ENCODE assay signal across 20 cellular contexts in genomic region chr12:54038760-54039414, GRCh38. TPM values are rescaled to one million over a fixed set of nuclear protein-coding genes. Genes with fewer than 3 reads are reported as not detected.
A peak's percentile ranks its signal among the peaks of the same experiment; 100 is the strongest.
DNase-seq lines count a peak whose midpoint lies in the region; ATAC-seq, FAIRE-seq and TF ChIP-seq lines count a peak whose summit lies in the region.
"Had no signal": no experiment of that assay in that cellular context is flagged by ENCODE, and none has a peak within 500 bp of the region (broad histone marks: within the 10 kb centered on the region; RNA-seq: fewer than 3 reads in every experiment).

No MANE protein-coding gene starts in this region.

- H3K4me1 ChIP-seq in adipocyte (ENCODE audit: control insufficient read depth, insufficient read depth, low read length) (peaks cover 67% of the 10 kb centered on the region), kidney (ENCODE audit: control insufficient read depth in 1 of 2, insufficient read depth in 1 of 2, low read depth in 1 of 2, low read length in 2 of 2) (peaks cover 35 to 43% of the 10 kb centered on the region in 2 donors), gastrocnemius medialis (peaks cover 19 to 32% of the 10 kb centered on the region in 2 donors)
- H3K4me1 ChIP-seq: parathyroid adenoma had no signal

- TF ChIP-seq CTCF in kidney (IDR thresholded peaks at IDR 0.05; ENCODE audit: borderline replicate concordance, extremely low read depth, insufficient read depth) (no peak), gastrocnemius medialis (IDR thresholded peaks at IDR 0.05 in 4 of 5, conservative IDR thresholded peaks at IDR 0.05 in 1 of 5) (no peak)

- H3K27ac Mint-ChIP-seq in activated CD4-positive, alpha-beta T cell treated with anti-CD3 and anti-CD28 coated beads, Interleukin-2, amount 10 ng/mL, durations not matched to agents 7 days and 5 days = no peak overlapping the region
- H3K27ac Mint-ChIP-seq: activated naive CD8-positive, alpha-beta T cell treated with anti-CD3 and anti-CD28 coated beads, Interleukin-2, amount 50 U/mL, for 24 hours; activated T-cell treated with anti-CD3 and anti-CD28 coated beads, Interleukin-2, amount 50 U/mL, for 72 hours had no signal

- peak overlapping the region; percentile 51 to 61 for H3K27ac ChIP-seq in kidney (ENCODE audit: low read depth in 2 of 2, low read length in 2 of 2)
- peak overlapping the region; percentile 25 to 68 (median 65) for H3K27ac ChIP-seq in gastrocnemius medialis
- H3K27ac ChIP-seq: parathyroid adenoma had no signal

- DNase-seq in NCI-H1092 (lab: John Stamatoyannopoulos, UW) = peak; percentile 83
- DNase-seq in adipocyte (ENCODE audit: low read depth) = no peak
- DNase-seq in kidney = peak; percentile 91
- DNase-seq in gastrocnemius medialis = peak; percentile 69 to 84
- no peak for DNase-seq in amniotic stem cell (lab: John Stamatoyannopoulos, UW)
- DNase-seq in activated CD4-positive, alpha-beta T cell treated with anti-CD3 and anti-CD28 coated beads, Interleukin-2, amount 10 ng/mL, durations not matched to agents 7 days and 5 days = no peak
- no peak for DNase-seq in stimulated activated CD4-positive, alpha-beta T cell treated with anti-CD3 and anti-CD28 coated beads, Interleukin-4, amount 100 ng/mL, for 4 hours
- DNase-seq: activated naive CD8-positive, alpha-beta T cell treated with anti-CD3 and anti-CD28 coated beads, Interleukin-2, amount 50 U/mL, for 24 hours; activated T-cell treated with anti-CD3 and anti-CD28 coated beads, Interleukin-2, amount 50 U/mL, for 72 hours; AML-193; cerebellar nuclear complex; glutamatergic neuron; HCEC 1CT; NCI-H1105; NCI-H446; substantia nigra had no signal

- H3K9me3 Mint-ChIP-seq in activated CD4-positive, alpha-beta T cell treated with anti-CD3 and anti-CD28 coated beads, Interleukin-2, amount 10 ng/mL, durations not matched to agents 7 days and 5 days = no peaks in the 10 kb centered on the region
- H3K9me3 Mint-ChIP-seq: activated naive CD8-positive, alpha-beta T cell treated with anti-CD3 and anti-CD28 coated beads, Interleukin-2, amount 50 U/mL, for 24 hours; activated T-cell treated with anti-CD3 and anti-CD28 coated beads, Interleukin-2, amount 50 U/mL, for 72 hours; IgD-negative memory B cell had no signal

- in situ Hi-C loops in gastrocnemius medialis (cut with MboI; ENCODE audit: low sequenced_read_pairs in 4 of 4) = no loop called here

- H3K9ac ChIP-seq in adipocyte (ENCODE audit: low read length) (peak overlapping the region; percentile 66), kidney (ENCODE audit: low read length in 2 of 2) (peak overlapping the region in 1 of 2 donors; percentile 30)
- H3K9ac ChIP-seq: parathyroid adenoma had no signal

- H3K9me3 ChIP-seq in adipocyte (ENCODE audit: control insufficient read depth, low read length) (no peaks in the 10 kb centered on the region), kidney (ENCODE audit: control insufficient read depth in 1 of 2, low read length in 2 of 2) (no peaks in the 10 kb centered on the region), gastrocnemius medialis (no peaks in the 10 kb centered on the region)

- H3K36me3 ChIP-seq in adipocyte (ENCODE audit: control insufficient read depth, insufficient read depth, low read length, severe bottlenecking) (no peaks in the 10 kb centered on the region), kidney (ENCODE audit: control insufficient read depth in 1 of 2, insufficient read depth in 2 of 2, low read length in 2 of 2) (no peaks in the 10 kb centered on the region), gastrocnemius medialis (no peaks in the 10 kb centered on the region)

- no peak for TF ChIP-seq POLR2A in gastrocnemius medialis (IDR thresholded peaks at IDR 0.05)

- H3K4me3 ChIP-seq in adipocyte (ENCODE audit: low read length) (peak overlapping the region; percentile 69), kidney (ENCODE audit: low read length in 2 of 2) (peak overlapping the region in 1 of 2 donors; percentile 22), gastrocnemius medialis (no peak overlapping the region)

- POLR2A ChIA-PET in activated CD4-positive, alpha-beta T cell treated with anti-CD3 and anti-CD28 coated beads, Interleukin-2, amount 10 ng/mL, durations not matched to agents 7 days and 5 days (lab: Charles Lee) = no interaction called here

- CTCF ChIA-PET in activated CD4-positive, alpha-beta T cell treated with anti-CD3 and anti-CD28 coated beads, Interleukin-2, amount 10 ng/mL, durations not matched to agents 7 days and 5 days (lab: Charles Lee) = interaction anchor here (0.8 to 1.4 kb wide), 2 partner anchors 12 to 169 kb away, joined by 3 read pairs; no protein-coding TSS in a partner anchor

- H3K4me1 Mint-ChIP-seq in activated CD4-positive, alpha-beta T cell treated with anti-CD3 and anti-CD28 coated beads, Interleukin-2, amount 10 ng/mL, durations not matched to agents 7 days and 5 days = peaks cover 10% of the 10 kb centered on the region

- no peaks in the 10 kb centered on the region for H3K27me3 ChIP-seq in adipocyte (replicated peaks; ENCODE audit: control insufficient read depth, insufficient read depth, low read length)
- no peaks in the 10 kb centered on the region for H3K27me3 ChIP-seq in gastrocnemius medialis

- FAIRE-seq in kidney (lab: Jason Lieb, UNC) = no peak

- intact Hi-C loops in kidney (cut with DNase I) = loop anchor here (10.0 kb wide), 1 partner anchor 96 kb away; no protein-coding TSS in a partner anchor
- intact Hi-C loops in gastrocnemius medialis (cut with DNase I; ENCODE audit: low total_unique reads) = no loop called here

- H3K36me3 Mint-ChIP-seq in activated CD4-positive, alpha-beta T cell treated with anti-CD3 and anti-CD28 coated beads, Interleukin-2, amount 10 ng/mL, durations not matched to agents 7 days and 5 days (ENCODE audit: low read depth) = no peaks in the 10 kb centered on the region

- no peak overlapping the region for H3K4me3 Mint-ChIP-seq in activated CD4-positive, alpha-beta T cell treated with anti-CD3 and anti-CD28 coated beads, Interleukin-2, amount 10 ng/mL, durations not matched to agents 7 days and 5 days
- H3K4me3 Mint-ChIP-seq: activated naive CD8-positive, alpha-beta T cell treated with anti-CD3 and anti-CD28 coated beads, Interleukin-2, amount 50 U/mL, for 24 hours; activated T-cell treated with anti-CD3 and anti-CD28 coated beads, Interleukin-2, amount 50 U/mL, for 72 hours; IgD-negative memory B cell had no signal

- ATAC-seq in gastrocnemius medialis (peak; percentile 61 to 85), GM18861 (IDR thresholded peaks at IDR 0.05; ENCODE audit: unreplicated experiment) (no peak)
- ATAC-seq: activated naive CD8-positive, alpha-beta T cell treated with anti-CD3 and anti-CD28 coated beads, Interleukin-2, amount 50 U/mL, for 24 hours; activated T-cell treated with anti-CD3 and anti-CD28 coated beads, Interleukin-2, amount 50 U/mL, for 72 hours had no signal

- peaks cover 93% of the 10 kb centered on the region for H3K27me3 Mint-ChIP-seq in activated CD4-positive, alpha-beta T cell treated with anti-CD3 and anti-CD28 coated beads, Interleukin-2, amount 10 ng/mL, durations not matched to agents 7 days and 5 days

RNA-seq across cellular contexts. Expression of gene HOXC5, which starts 6.0 kb away (rescaled TPM):
- total RNA-seq in kidney = 4.8 TPM
- 0.24 TPM for polyA plus RNA-seq in kidney (ENCODE audit: insufficient read depth, low read depth, low replicate concordance)
- 1 to 10 TPM in 1 of 4 donors, under 1 TPM in 1, not detected in 2; 0.36 to 1.4 TPM for total RNA-seq in gastrocnemius medialis
- not detected for total RNA-seq in activated CD4-positive, alpha-beta T cell treated with anti-CD3 and anti-CD28 coated beads, Interleukin-2, amount 10 ng/mL, durations not matched to agents 7 days and 5 days
- total RNA-seq: activated T-cell treated with anti-CD3 and anti-CD28 coated beads, Interleukin-2, amount 50 U/mL, for 72 hours; SK-MEL-5 had no signal
- polyA plus RNA-seq: IgD-negative memory B cell had no signal

RNA-seq across cellular contexts. Expression of gene HOXC6, which starts 10.6 kb away (rescaled TPM):
- total RNA-seq in kidney (22.0 TPM), gastrocnemius medialis (1 to 10 TPM; 1.0 to 4.7 (median 3.8) TPM)
- polyA plus RNA-seq in kidney (ENCODE audit: insufficient read depth, low read depth, low replicate concordance) = 11.4 TPM
- total RNA-seq in activated CD4-positive, alpha-beta T cell treated with anti-CD3 and anti-CD28 coated beads, Interleukin-2, amount 10 ng/mL, durations not matched to agents 7 days and 5 days = not detected
- total RNA-seq: activated T-cell treated with anti-CD3 and anti-CD28 coated beads, Interleukin-2, amount 50 U/mL, for 72 hours had no signal
- polyA plus RNA-seq: IgD-negative memory B cell had no signal

RNA-seq across cellular contexts. Expression of gene HOXC4, which starts 14.7 kb away (rescaled TPM):
- total RNA-seq in kidney = 24.5 TPM
- polyA plus RNA-seq in kidney (ENCODE audit: insufficient read depth, low read depth, low replicate concordance) = 13.9 TPM
- total RNA-seq in gastrocnemius medialis = 1 to 10 TPM in 1 of 4 donors, under 1 TPM in 3; 0.51 to 2.0 (median 0.71) TPM
- total RNA-seq in activated CD4-positive, alpha-beta T cell treated with anti-CD3 and anti-CD28 coated beads, Interleukin-2, amount 10 ng/mL, durations not matched to agents 7 days and 5 days = not detected

RNA-seq across cellular contexts. Expression of gene HOXC8, which starts 30.1 kb away (rescaled TPM):
- total RNA-seq in kidney (9.0 TPM), gastrocnemius medialis (1 to 10 TPM; 3.3 to 4.9 (median 3.8) TPM)
- polyA plus RNA-seq in kidney (ENCODE audit: insufficient read depth, low read depth, low replicate concordance) = 2.1 TPM
- total RNA-seq in activated CD4-positive, alpha-beta T cell treated with anti-CD3 and anti-CD28 coated beads, Interleukin-2, amount 10 ng/mL, durations not matched to agents 7 days and 5 days = not detected
- total RNA-seq: activated T-cell treated with anti-CD3 and anti-CD28 coated beads, Interleukin-2, amount 50 U/mL, for 72 hours had no signal
- polyA plus RNA-seq: IgD-negative memory B cell had no signal

RNA-seq across cellular contexts. Expression of gene HOXC9, which starts 38.9 kb away (rescaled TPM):
- total RNA-seq in kidney (16.5 TPM), gastrocnemius medialis (10 to 100 TPM; 13.6 to 37.7 (median 26.3) TPM)
- 11.7 TPM for polyA plus RNA-seq in kidney (ENCODE audit: insufficient read depth, low read depth, low replicate concordance)
- not detected for total RNA-seq in activated CD4-positive, alpha-beta T cell treated with anti-CD3 and anti-CD28 coated beads, Interleukin-2, amount 10 ng/mL, durations not matched to agents 7 days and 5 days
- total RNA-seq: activated T-cell treated with anti-CD3 and anti-CD28 coated beads, Interleukin-2, amount 50 U/mL, for 72 hours had no signal
- polyA plus RNA-seq: IgD-negative memory B cell had no signal

Comparison
In these comparisons a context has a peak if more than half of its experiments do, and no peak if none do; other contexts are left out.
1. DNase-seq: peak in NCI-H1092 (single experiment), kidney (single experiment) and gastrocnemius medialis (2 of 2); none in adipocyte (single experiment), amniotic stem cell (single experiment), activated CD4-positive, alpha-beta T cell treated with anti-CD3 and anti-CD28 coated beads, Interleukin-2, amount 10 ng/mL, durations not matched to agents 7 days and 5 days (single experiment) and stimulated activated CD4-positive, alpha-beta T cell treated with anti-CD3 and anti-CD28 coated beads, Interleukin-4, amount 100 ng/mL, for 4 hours (0 of 2).